ENCODE assay signal across 8 cellular contexts in genomic region chr16:77171750-77172635, GRCh38. TPM values are rescaled to one million over a fixed set of nuclear protein-coding genes. Genes with fewer than 3 reads are reported as not detected.
DNase-seq lines count a peak whose midpoint lies in the region; ATAC-seq and TF ChIP-seq lines count a peak whose summit lies in the region.

No MANE protein-coding gene starts in this region.

- H3K9me3 ChIP-seq in IMR-90 (ENCODE audit: control insufficient read depth, insufficient read depth, low read length) (no peaks in the 10 kb centered on the region), PC-3 (ENCODE audit: low read length) (no peaks in the 10 kb centered on the region)

- no peak overlapping the region for H3K4me2 ChIP-seq in IMR-90 (ENCODE audit: low read depth, low read length)
- H3K4me2 ChIP-seq in PC-3 (ENCODE audit: low read length), result no peak overlapping the region
- H3K4me2 ChIP-seq in mesendoderm (ENCODE audit: low read length), result no peak overlapping the region

- H2AFZ ChIP-seq in IMR-90 (replicated peaks; ENCODE audit: low read length, poor library complexity) (no peak overlapping the region), PC-3 (ENCODE audit: low read length) (no peak overlapping the region)

- no peak overlapping the region for H4K5ac ChIP-seq in IMR-90 (ENCODE audit: low read depth, low read length)
- H4K5ac ChIP-seq in mesendoderm (ENCODE audit: low read length), result no peak overlapping the region

- ATAC-seq in activated naive CD8-positive, alpha-beta T cell treated with anti-CD3 and anti-CD28 coated beads, Interleukin-2, amount 50 U/mL, for 24 hours, result peak; percentile 46
- ATAC-seq in GM21576 (IDR thresholded peaks at IDR 0.05; ENCODE audit: unreplicated experiment) (peak; percentile 86), IMR-90 (ENCODE audit: low read depth) (peak; percentile 85), PC-3 (peak; percentile 58), HG03439 (IDR thresholded peaks at IDR 0.05; ENCODE audit: unreplicated experiment) (no peak)

- no peak for TF ChIP-seq POLR2A in IMR-90 (IDR thresholded peaks at IDR 0.05; ENCODE audit: low read depth, low read length)

- H3K9me2 ChIP-seq in PC-3 (replicated peaks; ENCODE audit: low read length), result no peaks in the 10 kb centered on the region

- no peak overlapping the region for H4K91ac ChIP-seq in IMR-90 (ENCODE audit: insufficient read depth, low read depth, low read length)

- no peak overlapping the region for H3K18ac ChIP-seq in IMR-90 (ENCODE audit: low read depth, low read length)
- H3K18ac ChIP-seq in mesendoderm (ENCODE audit: low read length), result no peak overlapping the region

- intact Hi-C loops in IMR-90 (cut with micrococcal nuclease) (loop anchor here (1.0 to 10.0 kb wide), 2 partner anchors 1383 to 1527 kb away; partner anchors contain the start of genes KARS1 and TERF2IP), PC-3 (cut with micrococcal nuclease) (loop anchor here (1.0 to 10.0 kb wide), 6 partner anchors 127 to 1383 kb away; partner anchors contain the start of gene CNTNAP4), dorsolateral prefrontal cortex (cut with DNase I) (loop anchor here (2.0 to 5.0 kb wide), 2 partner anchors 1380 to 1383 kb away; no protein-coding TSS in a partner anchor)

- H3K56ac ChIP-seq in IMR-90 (ENCODE audit: extremely low read depth, insufficient read depth, low read length), result no peak overlapping the region
- H3K56ac ChIP-seq in mesendoderm (ENCODE audit: low read length), result no peak overlapping the region

- H3K27me3 ChIP-seq in IMR-90 (ENCODE audit: control insufficient read depth, insufficient read depth, low read length) (peaks cover 1% of the 10 kb centered on the region; the same call in 1 of the 2 replicates), PC-3 (ENCODE audit: low read length) (peaks cover 10% of the 10 kb centered on the region), dorsolateral prefrontal cortex (peaks cover 0 to 13% (median 0%) of the 10 kb centered on the region in 45 donors), mesendoderm (ENCODE audit: insufficient read depth, low read length, poor library complexity) (no peaks in the 10 kb centered on the region)

- DNase-seq in activated naive CD8-positive, alpha-beta T cell treated with anti-CD3 and anti-CD28 coated beads, Interleukin-2, amount 50 U/mL, for 24 hours, result no peak
- DNase-seq in activated naive CD8-positive, alpha-beta T cell treated with anti-CD3 and anti-CD28 coated beads for 36 hours, result no peak
- peak; percentile 59 for DNase-seq in IMR-90
- peak; percentile 76 for DNase-seq in PC-3
- peak in 1 of 10 donors; percentile 46 for DNase-seq in dorsolateral prefrontal cortex
- peak; percentile 67 for DNase-seq in mesendoderm

- POLR2A ChIA-PET in IMR-90 (lab: Charles Lee; ENCODE audit: unreplicated experiment) (no interaction called here), PC-3 (lab: Charles Lee; ENCODE audit: unreplicated experiment) (no interaction called here)

- H3K9me3 Mint-ChIP-seq in activated naive CD8-positive, alpha-beta T cell treated with anti-CD3 and anti-CD28 coated beads, Interleukin-2, amount 50 U/mL, for 24 hours, result no peaks in the 10 kb centered on the region
- H3K9me3 Mint-ChIP-seq in activated naive CD8-positive, alpha-beta T cell treated with anti-CD3 and anti-CD28 coated beads for 36 hours, result no peaks in the 10 kb centered on the region

- H2BK5ac ChIP-seq in IMR-90 (ENCODE audit: low read depth, low read length, poor library complexity, severe bottlenecking) (no peak overlapping the region), mesendoderm (ENCODE audit: low read length) (no peak overlapping the region)

- H3K9ac ChIP-seq in IMR-90 (ENCODE audit: low read depth, low read length) (no peak overlapping the region), PC-3 (ENCODE audit: low read length) (no peak overlapping the region), mesendoderm (ENCODE audit: low read length) (no peak overlapping the region)

- WGBS in IMR-90 (ENCODE audit: extremely low coverage in 2 of 2, insufficient read length in 1 of 2), 2 experiments, result no CpG with 5 or more reads among the region's 5 CpGs
- WGBS in mesendoderm (ENCODE audit: extremely low coverage, insufficient coverage, low lambda C conversion rate), result no CpG with 5 or more reads among the region's 5 CpGs

- H3K79me1 ChIP-seq in IMR-90 (ENCODE audit: low read depth in 1 of 2, low read length in 2 of 2) (no peaks in the 10 kb centered on the region), mesendoderm (ENCODE audit: low read length) (no peaks in the 10 kb centered on the region)

- H3K4me3 ChIP-seq in IMR-90 (ENCODE audit: insufficient read depth, low read depth, low read length), result no peak overlapping the region
- no peak overlapping the region for H3K4me3 ChIP-seq in PC-3 (ENCODE audit: low read length)
- H3K4me3 ChIP-seq in dorsolateral prefrontal cortex, result no peak overlapping the region
- H3K4me3 ChIP-seq in mesendoderm (ENCODE audit: low read length), result no peak overlapping the region

- CTCF ChIA-PET in IMR-90 (lab: Yijun Ruan, JAX), result interaction anchor here (0.7 to 2.0 kb wide), 8 partner anchors 11 to 1385 kb away, joined by 3 to 12 read pairs (median 3); no protein-coding TSS in a partner anchor
- CTCF ChIA-PET in PC-3 (lab: Charles Lee), result interaction anchor here (0.5 to 0.9 kb wide), 2 partner anchors 165 to 368 kb away, joined by 3 to 4 read pairs; no protein-coding TSS in a partner anchor

- H2AK5ac ChIP-seq in IMR-90 (ENCODE audit: low read depth, low read length) (no peak overlapping the region), mesendoderm (ENCODE audit: low read length) (no peak overlapping the region)

- no peaks in the 10 kb centered on the region for H3F3A ChIP-seq in PC-3 (ENCODE audit: low read length, unreplicated experiment)

- H2AK9ac ChIP-seq in IMR-90 (replicated peaks; ENCODE audit: low read depth, low read length, poor library complexity), result no peak overlapping the region

- H2BK120ac ChIP-seq in IMR-90 (ENCODE audit: low read depth, low read length) (no peak overlapping the region), mesendoderm (ENCODE audit: low read depth, low read length) (no peak overlapping the region)

- H3K23ac ChIP-seq in IMR-90 (ENCODE audit: low read depth, low read length) (no peak overlapping the region), mesendoderm (ENCODE audit: low read length) (no peak overlapping the region)

- H3K4me3 Mint-ChIP-seq in activated naive CD8-positive, alpha-beta T cell treated with anti-CD3 and anti-CD28 coated beads, Interleukin-2, amount 50 U/mL, for 24 hours, result no peak overlapping the region
- no peak overlapping the region for H3K4me3 Mint-ChIP-seq in activated naive CD8-positive, alpha-beta T cell treated with anti-CD3 and anti-CD28 coated beads for 36 hours

- no peaks in the 10 kb centered on the region for H3K36me3 ChIP-seq in IMR-90 (ENCODE audit: control insufficient read depth, insufficient read depth, low read length)
- H3K36me3 ChIP-seq in PC-3 (ENCODE audit: low read depth, low read length), result no peaks in the 10 kb centered on the region
- H3K36me3 ChIP-seq in mesendoderm (ENCODE audit: control insufficient read depth, insufficient read depth, low read length), result no peaks in the 10 kb centered on the region

- H3K4ac ChIP-seq in IMR-90 (ENCODE audit: low read depth, low read length), result no peak overlapping the region
- no peak overlapping the region for H3K4ac ChIP-seq in mesendoderm (ENCODE audit: low read depth, low read length)

- no peaks in the 10 kb centered on the region for H3K4me1 ChIP-seq in IMR-90 (ENCODE audit: control insufficient read depth, insufficient read depth, low read length)
- no peaks in the 10 kb centered on the region for H3K4me1 ChIP-seq in PC-3 (ENCODE audit: insufficient read depth, low read length)
- no peaks in the 10 kb centered on the region for H3K4me1 ChIP-seq in mesendoderm (ENCODE audit: control insufficient read depth, low read depth, low read length)

- H4K20me1 ChIP-seq in IMR-90 (ENCODE audit: insufficient read depth, low read length) (no peaks in the 10 kb centered on the region), PC-3 (ENCODE audit: low read length) (no peaks in the 10 kb centered on the region)

- H3K9me1 ChIP-seq in IMR-90 (ENCODE audit: insufficient read depth, low read length), result no peaks in the 10 kb centered on the region

- BruUV-seq in IMR-90 (replicated peaks; lab: Mats Ljungman, UMichigan), result no TSS peak
- BruUV-seq in PC-3 (replicated peaks; lab: Mats Ljungman, UMichigan), result no TSS peak

- peaks cover 34% of the 10 kb centered on the region for H3K27me3 Mint-ChIP-seq in activated naive CD8-positive, alpha-beta T cell treated with anti-CD3 and anti-CD28 coated beads, Interleukin-2, amount 50 U/mL, for 24 hours
- peaks cover 47% of the 10 kb centered on the region for H3K27me3 Mint-ChIP-seq in activated naive CD8-positive, alpha-beta T cell treated with anti-CD3 and anti-CD28 coated beads for 36 hours

- no peak overlapping the region for H2BK20ac ChIP-seq in IMR-90 (ENCODE audit: low read depth, low read length)

- no peaks in the 10 kb centered on the region for H3K79me2 ChIP-seq in PC-3 (ENCODE audit: low read length)
- H3K79me2 ChIP-seq in mesendoderm (ENCODE audit: control insufficient read depth, insufficient read depth, low read length), result no peaks in the 10 kb centered on the region

- no peak overlapping the region for H3K27ac ChIP-seq in IMR-90 (ENCODE audit: insufficient read depth, low read length)
- no peak overlapping the region for H3K27ac ChIP-seq in PC-3 (ENCODE audit: low read length)
- H3K27ac ChIP-seq in dorsolateral prefrontal cortex, result no peak overlapping the region
- H3K27ac ChIP-seq in mesendoderm (ENCODE audit: low read depth, low read length), result no peak overlapping the region

- no peak overlapping the region for H2BK15ac ChIP-seq in IMR-90 (ENCODE audit: low read depth, low read length)
- H2BK15ac ChIP-seq in mesendoderm (replicated peaks; ENCODE audit: low read depth), result no peak overlapping the region

- no peak overlapping the region for H3K14ac ChIP-seq in IMR-90 (replicated peaks; ENCODE audit: low read depth, low read length)

- in situ Hi-C loops in IMR-90 (cut with MboI; ENCODE audit: low sequenced_read_pairs), result loop anchor here (5.0 kb wide), 1 partner anchor 1385 kb away; no protein-coding TSS in a partner anchor

- no peak overlapping the region for H4K8ac ChIP-seq in IMR-90 (ENCODE audit: low read depth in 2 of 2, low read length in 2 of 2)
- H4K8ac ChIP-seq in mesendoderm (ENCODE audit: low read depth, low read length), result no peak overlapping the region

- H3K4me1 Mint-ChIP-seq in activated naive CD8-positive, alpha-beta T cell treated with anti-CD3 and anti-CD28 coated beads, Interleukin-2, amount 50 U/mL, for 24 hours, result no peaks in the 10 kb centered on the region
- H3K4me1 Mint-ChIP-seq in activated naive CD8-positive, alpha-beta T cell treated with anti-CD3 and anti-CD28 coated beads for 36 hours, result no peaks in the 10 kb centered on the region

- no peaks in the 10 kb centered on the region for H3K36me3 Mint-ChIP-seq in activated naive CD8-positive, alpha-beta T cell treated with anti-CD3 and anti-CD28 coated beads, Interleukin-2, amount 50 U/mL, for 24 hours (ENCODE audit: low read depth)
- H3K36me3 Mint-ChIP-seq in activated naive CD8-positive, alpha-beta T cell treated with anti-CD3 and anti-CD28 coated beads for 36 hours, result no peaks in the 10 kb centered on the region

- no peak overlapping the region for H3K27ac Mint-ChIP-seq in activated naive CD8-positive, alpha-beta T cell treated with anti-CD3 and anti-CD28 coated beads, Interleukin-2, amount 50 U/mL, for 24 hours
- H3K27ac Mint-ChIP-seq in activated naive CD8-positive, alpha-beta T cell treated with anti-CD3 and anti-CD28 coated beads for 36 hours, result no peak overlapping the region

- peak; percentile 72 for TF ChIP-seq RAD21 in IMR-90 (IDR thresholded peaks at IDR 0.05; ENCODE audit: low read length)

- dilution Hi-C loops in IMR-90 (cut with HindIII; ENCODE audit: low sequenced_read_pairs, unreplicated experiment), result loop anchor here (25.0 kb wide), 1 partner anchor 1385 kb away; no protein-coding TSS in a partner anchor

- TF ChIP-seq CTCF in IMR-90 (conservative IDR thresholded peaks at IDR 0.05; ENCODE audit: low read depth, low read length) (peak; percentile 68), PC-3 (conservative IDR thresholded peaks at IDR 0.05; ENCODE audit: low read depth, low read length) (peak; percentile 71), dorsolateral prefrontal cortex (IDR thresholded peaks at IDR 0.05 in 54 of 56, conservative IDR thresholded peaks at IDR 0.05 in 2 of 56; ENCODE audit: low read depth in 1 of 56, partially characterized antibody in 56 of 56) (peak; percentile 66 to 93 (median 82))

RNA-seq across cellular contexts. Expression of gene MON1B, which starts 19.0 kb away (rescaled TPM):
- total RNA-seq in activated naive CD8-positive, alpha-beta T cell treated with anti-CD3 and anti-CD28 coated beads for 36 hours, result 10 to 100 TPM; 65.0 to 65.3 TPM
- total RNA-seq in IMR-90 (2012; rRNA removed) (5.2 and 7.2 TPM in 2 replicates), PC-3 (2014; rRNA removed) (12.7 and 15.0 TPM in 2 replicates), dorsolateral prefrontal cortex (10 to 100 TPM; 37.4 to 82.2 (median 54.8) TPM)
- 16.8 and 19.2 TPM in 2 replicates for polyA plus RNA-seq in IMR-90 (2012; rRNA removed)
- 12.7 and 19.6 TPM in 2 replicates for polyA plus RNA-seq in IMR-90 (2012; cell fraction: cytosol; rRNA removed)
- 31.1 and 51.6 TPM in 2 replicates for polyA plus RNA-seq in IMR-90 (2012; cell fraction: nucleus; rRNA removed; ENCODE audit: low replicate concordance)
- 15.6 TPM for polyA plus RNA-seq in mesendoderm (2013, experiment 1 of 2)
- polyA plus RNA-seq in mesendoderm (2013, experiment 2 of 2), result 15.6 TPM

RNA-seq across cellular contexts. Expression of gene SYCE1L, which starts 27.2 kb away (rescaled TPM):
- total RNA-seq in activated naive CD8-positive, alpha-beta T cell treated with anti-CD3 and anti-CD28 coated beads for 36 hours, result 1 to 10 TPM; 5.0 to 6.9 TPM
- total RNA-seq in IMR-90 (2012; rRNA removed) (not detected in 2 replicates), PC-3 (2014; rRNA removed) (0.46 and 1.7 TPM in 2 replicates), dorsolateral prefrontal cortex (10 to 100 TPM in 1 of 120 experiments, 1 to 10 TPM in 84, under 1 TPM in 6, not detected in 29; 0.76 to 18.2 (median 2.3) TPM)
- polyA plus RNA-seq in IMR-90 (2012; rRNA removed), result 0.10 TPM in 1 of 2 replicates, not detected in the other
- 0.13 and 0.47 TPM in 2 replicates for polyA plus RNA-seq in IMR-90 (2012; cell fraction: cytosol; rRNA removed)
- 0.50 and 1.2 TPM in 2 replicates for polyA plus RNA-seq in IMR-90 (2012; cell fraction: nucleus; rRNA removed; ENCODE audit: low replicate concordance)
- polyA plus RNA-seq in mesendoderm (2013, experiment 1 of 2), result 2.7 TPM
- 3.6 TPM for polyA plus RNA-seq in mesendoderm (2013, experiment 2 of 2)

Comparison
In these comparisons a context has a peak if more than half of its experiments do, and no peak if none do; other contexts are left out.
1. DNase-seq: peak in IMR-90 (single experiment), PC-3 (single experiment) and mesendoderm (single experiment); none in activated naive CD8-positive, alpha-beta T cell treated with anti-CD3 and anti-CD28 coated beads, Interleukin-2, amount 50 U/mL, for 24 hours (single experiment) and activated naive CD8-positive, alpha-beta T cell treated with anti-CD3 and anti-CD28 coated beads for 36 hours (single experiment).
2. Peak in every context shown above with its lines, with median percentiles within 50 percentile points of each other: CTCF ChIP-seq.